In the genomic region with DNA sequence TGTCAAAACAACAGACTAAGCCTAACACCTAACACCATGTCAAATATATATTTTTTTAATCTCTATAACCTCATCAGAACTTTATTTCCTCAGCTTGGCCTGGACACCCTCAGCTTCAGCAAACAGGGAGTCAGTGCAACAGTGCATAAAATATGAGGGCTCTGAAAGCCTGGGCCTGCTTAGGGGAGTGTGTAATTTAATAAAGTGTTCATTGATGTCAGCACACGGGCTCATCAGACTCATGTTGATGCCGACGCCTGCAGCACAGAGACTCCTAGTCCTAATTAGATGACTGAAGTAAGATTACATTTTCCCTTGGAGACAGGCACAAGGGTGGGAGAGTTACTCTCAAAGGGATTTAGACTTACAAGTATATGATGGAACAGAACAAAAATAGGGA, we compare ENCODE assay signal across 29 cellular contexts. TPM values are rescaled to one million over a fixed set of nuclear protein-coding genes. Genes with fewer than 3 reads are reported as not detected.
A peak's percentile ranks its signal among the peaks of the same experiment; 100 is the strongest.
DNase-seq lines count a peak whose midpoint lies in the region; ATAC-seq and FAIRE-seq lines count a peak whose summit lies in the region.
"Had no signal": no experiment of that assay in that cellular context is flagged by ENCODE, and none has a peak within 500 bp of the region (broad histone marks: within the 10 kb centered on the region; RNA-seq: fewer than 3 reads in every experiment).

No MANE protein-coding gene starts in this region.

- H3F3A ChIP-seq in GM23248 (ENCODE audit: insufficient read depth) = no peaks in the 10 kb centered on the region

- H3K4me1 ChIP-seq in GM23248 (ENCODE audit: insufficient read depth) = no peaks in the 10 kb centered on the region
- H3K4me1 ChIP-seq: A549, HAP-1, heart left ventricle, lower lobe of right lung, parathyroid adenoma, tibial artery had no signal

- H3K9me3 Mint-ChIP-seq in activated naive CD8-positive, alpha-beta T cell treated with anti-CD3 and anti-CD28 coated beads for 36 hours = peaks cover 3% of the 10 kb centered on the region
- H3K9me3 Mint-ChIP-seq: nephron progenitor cell had no signal

- H3K79me2 ChIP-seq in GM23248 (ENCODE audit: insufficient read depth) = no peaks in the 10 kb centered on the region
- H3K79me2 ChIP-seq: parathyroid adenoma had no signal

- peak; percentile 98 for FAIRE-seq in islet of Langerhans (lab: Jason Lieb, UNC)
- FAIRE-seq: A549, astrocyte, G401.6 had no signal

- ATAC-seq in GM21447 (IDR thresholded peaks at IDR 0.05; ENCODE audit: unreplicated experiment) = no peak
- ATAC-seq: A549; activated CD8-positive, alpha-beta T cell treated with anti-CD3 and anti-CD28 coated beads for 36 hours; heart left ventricle; lower lobe of right lung; right cardiac atrium had no signal

- no peaks in the 10 kb centered on the region for H3K36me3 Mint-ChIP-seq in activated naive CD8-positive, alpha-beta T cell treated with anti-CD3 and anti-CD28 coated beads for 36 hours
- H3K36me3 Mint-ChIP-seq: activated naive CD8-positive, alpha-beta T cell had no signal

- no peak overlapping the region for H3K4me3 ChIP-seq in GM23248
- H3K4me3 ChIP-seq: A549, HAP-1, heart left ventricle, lower lobe of right lung, tibial artery had no signal

- no peak overlapping the region for H3K27ac Mint-ChIP-seq in activated naive CD8-positive, alpha-beta T cell treated with anti-CD3 and anti-CD28 coated beads for 36 hours
- H3K27ac Mint-ChIP-seq: activated CD8-positive, alpha-beta T cell treated with anti-CD3 and anti-CD28 coated beads for 36 hours; activated naive CD8-positive, alpha-beta T cell; nephron progenitor cell had no signal

- no peak overlapping the region for H3K4me3 Mint-ChIP-seq in activated naive CD8-positive, alpha-beta T cell treated with anti-CD3 and anti-CD28 coated beads for 36 hours
- H3K4me3 Mint-ChIP-seq: activated CD8-positive, alpha-beta T cell treated with anti-CD3 and anti-CD28 coated beads for 36 hours; activated naive CD8-positive, alpha-beta T cell; central memory CD8-positive, alpha-beta T cell; nephron progenitor cell had no signal

- H3K36me3 ChIP-seq in GM23248 (ENCODE audit: low read depth) = no peaks in the 10 kb centered on the region
- H3K36me3 ChIP-seq: HAP-1, heart left ventricle, lower lobe of right lung, tibial artery had no signal

- H4K20me1 ChIP-seq in GM23248 (ENCODE audit: insufficient read depth) = no peaks in the 10 kb centered on the region

- no peak overlapping the region for H2AFZ ChIP-seq in GM23248
- H2AFZ ChIP-seq: parathyroid adenoma had no signal

- 11 to 35% methylated on average over 3 of the region's 3 CpGs for WGBS in GM23248 (ENCODE audit: low coverage in 1 of 2, low lambda C conversion rate in 2 of 2, missing lambda C conversion rate in 2 of 2), 2 experiments

- H3K4me1 Mint-ChIP-seq in activated naive CD8-positive, alpha-beta T cell treated with anti-CD3 and anti-CD28 coated beads for 36 hours = no peaks in the 10 kb centered on the region
- H3K4me1 Mint-ChIP-seq: central memory CD8-positive, alpha-beta T cell; nephron progenitor cell had no signal

- no peaks in the 10 kb centered on the region for H3K27me3 ChIP-seq in GM23248 (replicated peaks; ENCODE audit: insufficient read depth)
- H3K27me3 ChIP-seq: heart left ventricle, tibial artery had no signal

- H3K9ac ChIP-seq in GM23248 = no peak overlapping the region
- H3K9ac ChIP-seq: parathyroid adenoma, SK-N-SH had no signal

- in situ Hi-C loops in GM23248 (cut with MboI) = no loop called here

- no peak overlapping the region for H3K4me2 ChIP-seq in GM23248 (ENCODE audit: unreplicated experiment)
- H3K4me2 ChIP-seq: A549, SK-N-SH had no signal

- no peak overlapping the region for H3K27ac ChIP-seq in GM23248
- H3K27ac ChIP-seq: A549, heart left ventricle, lower lobe of right lung, parathyroid adenoma, tibial artery had no signal

- H3K9me2 ChIP-seq in GM23248 (ENCODE audit: insufficient read depth) = no peaks in the 10 kb centered on the region
- H3K9me2 ChIP-seq: SK-N-SH had no signal

- no peaks in the 10 kb centered on the region for H3K27me3 Mint-ChIP-seq in activated naive CD8-positive, alpha-beta T cell treated with anti-CD3 and anti-CD28 coated beads for 36 hours
- H3K27me3 Mint-ChIP-seq: activated CD8-positive, alpha-beta T cell treated with anti-CD3 and anti-CD28 coated beads for 36 hours; activated naive CD8-positive, alpha-beta T cell; central memory CD8-positive, alpha-beta T cell had no signal

- H3K9me3 ChIP-seq in GM23248 (ENCODE audit: low read depth) = no peaks in the 10 kb centered on the region
- H3K9me3 ChIP-seq: A549, HAP-1, heart left ventricle, lower lobe of right lung, SK-N-SH, tibial artery had no signal

- DNase-seq in NCI-H748 (lab: John Stamatoyannopoulos, UW; ENCODE audit: unreplicated experiment) (peak; percentile 26), NCI-H748 treated with DMSO at 0.1 percent for 48 hours (lab: John Stamatoyannopoulos, UW) (no peak), SK-N-DZ (ENCODE audit: low spot score) (peak; percentile 97), GM23248 (no peak), OCI-M2 (lab: John Stamatoyannopoulos, UW; ENCODE audit: unreplicated experiment) (no peak)
- DNase-seq in activated naive CD8-positive, alpha-beta T cell treated with anti-CD3 and anti-CD28 coated beads for 36 hours = no peak
- DNase-seq: activated CD8-positive, alpha-beta T cell treated with anti-CD3 and anti-CD28 coated beads for 36 hours; activated T-cell treated with anti-CD3 and anti-CD28 coated beads for 4 hours; DMS53; heart left ventricle; IMR-90; lower lobe of right lung; NCI-H1048; NCI-H2029; nephron progenitor cell; right cardiac atrium; SK-N-SH; stimulated activated CD4-positive, alpha-beta T cell treated with anti-CD3 and anti-CD28 coated beads, Interleukin-2, amount 100 ng/mL, for 24 hours; T-helper 2 cell; tibial artery had no signal

RNA-seq across cellular contexts. Expression of gene CDH10, which starts 37.8 kb away (rescaled TPM):
- polyA plus RNA-seq in SK-N-DZ (2014; cell fraction: cytosol; rRNA removed) = 4.9 and 5.3 TPM in 2 replicates
- 6.4 and 7.2 TPM in 2 replicates for polyA plus RNA-seq in SK-N-DZ (2014; cell fraction: nucleus; rRNA removed)
- total RNA-seq in activated naive CD8-positive, alpha-beta T cell treated with anti-CD3 and anti-CD28 coated beads for 36 hours = not detected
- 1.6 and 5.7 TPM in 2 replicates for total RNA-seq in GM23248 (2014; rRNA removed; shearing (Covaris generic))
- polyA plus RNA-seq in GM23248 (2016; fragmentation: Nextera tagmentation; extraction: Ambion mirVana) = 1.7 and 2.1 TPM in 2 replicates
- total RNA-seq: activated CD8-positive, alpha-beta T cell treated with anti-CD3 and anti-CD28 coated beads for 36 hours had no signal
- polyA plus RNA-seq: heart left ventricle had no signal

Comparison
In these comparisons a context has a peak if more than half of its experiments do, and no peak if none do; other contexts are left out.
1. DNase-seq: peak in NCI-H748 (single experiment) and SK-N-DZ (single experiment); none in NCI-H748 treated with DMSO at 0.1 percent for 48 hours (single experiment), activated naive CD8-positive, alpha-beta T cell treated with anti-CD3 and anti-CD28 coated beads for 36 hours (single experiment), GM23248 (single experiment) and OCI-M2 (single experiment).